Comparison of ENCODE assay signal across 10 cellular contexts in genomic region chr18:3245185-3245564, GRCh38. TPM values are rescaled to one million over a fixed set of nuclear protein-coding genes. Genes with fewer than 3 reads are reported as not detected.
DNase-seq lines count a peak whose midpoint lies in the region; ATAC-seq and TF ChIP-seq lines count a peak whose summit lies in the region.
"Had no signal": no experiment of that assay in that cellular context is flagged by ENCODE, and none has a peak within 500 bp of the region (broad histone marks: within the 10 kb centered on the region; RNA-seq: fewer than 3 reads in every experiment).

No MANE protein-coding gene starts in this region.

- H3K27me3 ChIP-seq in hepatocyte = no peaks in the 10 kb centered on the region
- H3K27me3 ChIP-seq in testis = no peaks in the 10 kb centered on the region
- H3K27me3 ChIP-seq: ovary had no signal

- WGBS in hepatocyte (ENCODE audit: low lambda C conversion rate, missing lambda C conversion rate) = 90% methylated on average over 1 of the region's 1 CpG
- 29 to 42% methylated on average over 1 of the region's 1 CpG for WGBS in testis, 2 donors
- WGBS in lower leg skin, 2 donors = 46 to 66% methylated on average over 1 of the region's 1 CpG

- peaks cover 8% of the 10 kb centered on the region for H3K4me1 ChIP-seq in hepatocyte (ENCODE audit: insufficient read depth)
- peaks cover 20% of the 10 kb centered on the region for H3K4me1 ChIP-seq in testis

- H3K4me3 ChIP-seq in hepatocyte = no peak overlapping the region
- H3K4me3 ChIP-seq in testis = peak overlapping the region in 1 of 2 donors; percentile 93
- H3K4me3 ChIP-seq in lower leg skin (ENCODE audit: low read depth, poor library complexity, severe bottlenecking) = no peak overlapping the region

- H3K9me3 ChIP-seq in hepatocyte (ENCODE audit: low read depth) (no peaks in the 10 kb centered on the region), testis (no peaks in the 10 kb centered on the region)
- H3K9me3 ChIP-seq: ovary had no signal

- H4K20me1 ChIP-seq in hepatocyte (ENCODE audit: insufficient read depth, poor library complexity, severe bottlenecking) = peaks cover 10% of the 10 kb centered on the region

- H3K4me1 Mint-ChIP-seq in activated T-cell treated with anti-CD3 and anti-CD28 coated beads, Interleukin-2, amount 50 U/mL, for 72 hours (ENCODE audit: low read depth) = peaks cover 30% of the 10 kb centered on the region
- H3K4me1 Mint-ChIP-seq in WTC11 = peaks cover 23% of the 10 kb centered on the region

- TF ChIP-seq CTCF in WTC11 (IDR thresholded peaks at IDR 0.05) (no peak), hepatocyte (IDR thresholded peaks at IDR 0.05; ENCODE audit: poor library complexity) (no peak), testis (IDR thresholded peaks at IDR 0.05) (no peak), lower leg skin (IDR thresholded peaks at IDR 0.05) (no peak)

- H3K27ac ChIP-seq in hepatocyte (peak overlapping the region; percentile 68), testis (peak overlapping the region; percentile 94 to 97)

- no peaks in the 10 kb centered on the region for H3K27me3 Mint-ChIP-seq in activated T-cell treated with anti-CD3 and anti-CD28 coated beads, Interleukin-2, amount 50 U/mL, for 72 hours (ENCODE audit: low read depth)
- H3K27me3 Mint-ChIP-seq in WTC11 (ENCODE audit: low read depth) = peaks cover 4% of the 10 kb centered on the region; the same call in 1 of the 2 replicates

- H3K9me2 ChIP-seq in hepatocyte (replicated peaks; ENCODE audit: insufficient read depth) = no peaks in the 10 kb centered on the region

- no peak for TF ChIP-seq POLR2A in testis (IDR thresholded peaks at IDR 0.05)
- no peak for TF ChIP-seq POLR2A in lower leg skin (IDR thresholded peaks at IDR 0.05)

- peak overlapping the region; percentile 79 for H3K27ac Mint-ChIP-seq in activated T-cell treated with anti-CD3 and anti-CD28 coated beads, Interleukin-2, amount 50 U/mL, for 72 hours
- H3K27ac Mint-ChIP-seq in WTC11 = no peak overlapping the region

- intact Hi-C loops in testis (cut with DNase I; ENCODE audit: low total_unique reads) = loop anchor here (10.0 kb wide), 3 partner anchors 90 to 310 kb away; partner anchors contain the start of gene LPIN2
- intact Hi-C loops in lower leg skin (cut with DNase I; ENCODE audit: low total_unique reads) = no loop called here

- POLR2A ChIA-PET in WTC11 (lab: Charles Lee) = interaction anchor here (1.8 kb wide), 1 partner anchor 358 kb away, joined by 5 read pairs; no protein-coding TSS in a partner anchor

- H2AFZ ChIP-seq in hepatocyte = peak overlapping the region; percentile 60

- peak overlapping the region; percentile 87 to 92 for H3K4me3 Mint-ChIP-seq in activated T-cell treated with anti-CD3 and anti-CD28 coated beads, Interleukin-2, amount 50 U/mL, for 72 hours
- H3K4me3 Mint-ChIP-seq in WTC11 = peak overlapping the region; percentile 96

- no peak for DNase-seq in activated T-cell treated with anti-CD3 and anti-CD28 coated beads, Interleukin-2, amount 50 U/mL, for 72 hours
- no peak for DNase-seq in activated T-cell treated with anti-CD3 and anti-CD28 coated beads, Interleukin-2, amount 50 U/mL, for 48 hours
- DNase-seq in WTC11 (ENCODE audit: low spot score) (no peak), hepatocyte (ENCODE audit: low spot score) (no peak), testis (no peak), NCI-H774 (lab: John Stamatoyannopoulos, UW) (no peak), kidney tubule cell (ENCODE audit: low spot score) (no peak), lower leg skin (ENCODE audit: low spot score in 2 of 2) (no peak)
- DNase-seq: NCI-H1930, ovary had no signal

- H3K36me3 ChIP-seq in hepatocyte (replicated peaks; ENCODE audit: insufficient read depth, low read depth) (no peaks in the 10 kb centered on the region), testis (ENCODE audit: low read depth, missing control alignments) (no peaks in the 10 kb centered on the region)
- H3K36me3 ChIP-seq: ovary had no signal

- H3K9me3 Mint-ChIP-seq in activated T-cell treated with anti-CD3 and anti-CD28 coated beads, Interleukin-2, amount 50 U/mL, for 72 hours = peaks cover 4 to 10% of the 10 kb centered on the region in 2 donors
- H3K9me3 Mint-ChIP-seq in WTC11 = peaks cover 24% of the 10 kb centered on the region

- CTCF ChIA-PET in WTC11 (lab: Charles Lee) = interaction anchor here (0.9 to 2.5 kb wide), 13 partner anchors 14 to 625 kb away, joined by 3 to 21 read pairs (median 6); no protein-coding TSS in a partner anchor

- ATAC-seq in activated T-cell treated with anti-CD3 and anti-CD28 coated beads, Interleukin-2, amount 50 U/mL, for 72 hours (replicated peaks in 1 of 2) = no peak
- ATAC-seq in WTC11 = no peak

- peaks cover 18 to 27% of the 10 kb centered on the region in 2 donors for H3K36me3 Mint-ChIP-seq in activated T-cell treated with anti-CD3 and anti-CD28 coated beads, Interleukin-2, amount 50 U/mL, for 72 hours (ENCODE audit: insufficient read depth in 2 of 2)
- peaks cover 33% of the 10 kb centered on the region for H3K36me3 Mint-ChIP-seq in WTC11

- peaks cover 28% of the 10 kb centered on the region for H3K79me2 ChIP-seq in hepatocyte

- H3K4me2 ChIP-seq in hepatocyte = peak overlapping the region; percentile 74

TF ChIP-seq in WTC11, 78 proteins besides CTCF, POLR2A, EP300 and RAD21:
- TF ChIP-seq ZNF317 (CRISPR knock-in tag; IDR thresholded peaks at IDR 0.05; ENCODE audit: borderline replicate concordance, low read depth) (no peak), NFE2L1 (CRISPR knock-in tag; IDR thresholded peaks at IDR 0.05) (no peak), TEAD4 (CRISPR knock-in tag; IDR thresholded peaks at IDR 0.05) (no peak), GRHL2 (CRISPR knock-in tag; IDR thresholded peaks at IDR 0.05; ENCODE audit: insufficient replicate concordance, severe bottlenecking) (no peak), FOXP1 (CRISPR knock-in tag; IDR thresholded peaks at IDR 0.05; ENCODE audit: borderline replicate concordance) (no peak), OVOL2 (CRISPR knock-in tag; IDR thresholded peaks at IDR 0.05; ENCODE audit: borderline replicate concordance) (no peak)
TF ChIP-seq in WTC11: peak in this region for 0.

RNA-seq across cellular contexts. Expression of gene MYL12A, which starts 2.4 kb away (rescaled TPM):
- 100 to 1,000 TPM; 425 to 483 TPM for total RNA-seq in activated T-cell treated with anti-CD3 and anti-CD28 coated beads, Interleukin-2, amount 50 U/mL, for 72 hours
- total RNA-seq in WTC11 (2021) (205 to 230 TPM (median 213 TPM) in 3 replicates), hepatocyte (456 and 458 TPM in 2 replicates), testis (100 to 1,000 TPM; 148 to 177 TPM), lower leg skin (100 to 1,000 TPM; 240 to 337 (median 294) TPM)
- polyA plus RNA-seq in hepatocyte (692 and 695 TPM in 2 replicates), testis (ENCODE audit: insufficient read depth, low read depth, low replicate concordance) (219 TPM)

RNA-seq across cellular contexts. Expression of gene MYL12B, which starts 16.8 kb away (rescaled TPM):
- total RNA-seq in activated T-cell treated with anti-CD3 and anti-CD28 coated beads, Interleukin-2, amount 50 U/mL, for 72 hours = 100 to 1,000 TPM; 235 to 276 TPM
- total RNA-seq in WTC11 (2021) (158 to 173 TPM (median 163 TPM) in 3 replicates), hepatocyte (478 and 519 TPM in 2 replicates), testis (100 to 1,000 TPM; 215 to 255 TPM), lower leg skin (100 to 1,000 TPM; 240 to 360 (median 286) TPM)
- polyA plus RNA-seq in hepatocyte (671 and 721 TPM in 2 replicates), testis (ENCODE audit: insufficient read depth, low read depth, low replicate concordance) (372 TPM)

RNA-seq across cellular contexts. Expression of gene MYOM1, which starts 25.4 kb away (rescaled TPM):
- total RNA-seq in activated T-cell treated with anti-CD3 and anti-CD28 coated beads, Interleukin-2, amount 50 U/mL, for 72 hours = 1 to 10 TPM in 1 of 2 donors, under 1 TPM in 1; 0.39 to 1.1 TPM
- total RNA-seq in WTC11 (2021) (0.35 to 0.64 TPM (median 0.53 TPM) in 3 replicates), hepatocyte (1.1 and 1.6 TPM in 2 replicates), testis (10 to 100 TPM in 1 of 2 donors, 1 to 10 TPM in 1; 9.1 to 19.9 TPM), lower leg skin (1 to 10 TPM in 3 of 4 donors, under 1 TPM in 1; 0.67 to 2.1 (median 1.5) TPM)
- polyA plus RNA-seq in hepatocyte (1.4 and 1.8 TPM in 2 replicates), testis (ENCODE audit: insufficient read depth, low read depth, low replicate concordance) (16.9 TPM)
